In the genomic region with DNA sequence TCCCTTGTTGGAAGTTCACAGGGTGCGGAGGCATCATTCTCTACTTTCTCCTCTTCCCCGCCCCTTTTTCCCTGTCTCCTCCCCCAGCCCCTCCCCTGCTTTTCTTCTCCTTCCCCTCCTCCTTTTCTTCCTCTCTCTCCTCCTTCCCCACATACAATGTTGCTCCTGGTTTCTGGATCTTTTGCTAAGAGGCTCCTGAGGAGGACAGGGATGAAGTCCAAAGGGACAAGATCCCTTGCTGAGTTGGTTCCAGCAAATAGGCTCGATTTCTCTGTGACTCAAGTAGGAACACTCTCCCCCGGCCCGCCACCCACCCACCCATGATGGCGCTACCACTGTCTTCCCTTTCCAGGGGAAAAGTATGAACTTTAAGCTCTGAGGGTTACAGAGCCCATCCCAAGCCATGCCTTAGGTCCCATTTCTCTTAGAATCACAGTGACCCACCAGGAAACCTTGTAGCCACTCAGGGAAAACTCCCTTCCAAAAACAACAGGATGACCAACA, we compare ENCODE assay signal across 11 cellular contexts. TPM values are rescaled to one million over a fixed set of nuclear protein-coding genes. Genes with fewer than 3 reads are reported as not detected.
DNase-seq lines count a peak whose midpoint lies in the region; ATAC-seq and TF ChIP-seq lines count a peak whose summit lies in the region.
"Had no signal": no experiment of that assay in that cellular context is flagged by ENCODE, and none has a peak within 500 bp of the region (broad histone marks: within the 10 kb centered on the region; RNA-seq: fewer than 3 reads in every experiment).

No MANE protein-coding gene starts in this region.

- no peak overlapping the region for H3K23ac ChIP-seq in IMR-90 (ENCODE audit: low read depth, low read length)

- H3K9me3 ChIP-seq in CD4-positive, alpha-beta memory T cell (ENCODE audit: control insufficient read depth in 1 of 2, low read length in 2 of 2) = no peaks in the 10 kb centered on the region
- H3K9me3 ChIP-seq in IMR-90 (ENCODE audit: control insufficient read depth, insufficient read depth, low read length) = no peaks in the 10 kb centered on the region

- H3K27ac ChIP-seq in CD4-positive, alpha-beta memory T cell (ENCODE audit: low read depth, low read length) = no peak overlapping the region
- H3K27ac ChIP-seq in IMR-90 (ENCODE audit: insufficient read depth, low read length) = no peak overlapping the region

- ATAC-seq in IMR-90 (ENCODE audit: low read depth) = no peak
- ATAC-seq in central memory CD8-positive, alpha-beta T cell (replicated peaks; ENCODE audit: extremely low read depth, poor library complexity, severe bottlenecking) = no peak
- ATAC-seq in natural killer cell = no peak
- ATAC-seq in sciatic nerve = no peak

- H3K14ac ChIP-seq in IMR-90 (replicated peaks; ENCODE audit: low read depth, low read length) = no peak overlapping the region

- WGBS in IMR-90 (ENCODE audit: extremely low coverage in 2 of 2, insufficient read length in 1 of 2), 2 experiments = no CpG with 5 or more reads among the region's 6 CpGs

- no peak for TF ChIP-seq RAD21 in IMR-90 (IDR thresholded peaks at IDR 0.05; ENCODE audit: low read length)

- H2BK20ac ChIP-seq in IMR-90 (ENCODE audit: low read depth, low read length) = no peak overlapping the region

- no peak overlapping the region for H2BK5ac ChIP-seq in IMR-90 (ENCODE audit: low read depth, low read length, poor library complexity, severe bottlenecking)

- H2AK9ac ChIP-seq in IMR-90 (replicated peaks; ENCODE audit: low read depth, low read length, poor library complexity) = no peak overlapping the region

- peaks cover 11 to 30% (median 21%) of the 10 kb centered on the region in 4 donors for H3K4me1 Mint-ChIP-seq in CD4-positive, alpha-beta memory T cell
- peaks cover 21% of the 10 kb centered on the region for H3K4me1 Mint-ChIP-seq in central memory CD8-positive, alpha-beta T cell
- peaks cover 18 to 24% of the 10 kb centered on the region in 2 donors for H3K4me1 Mint-ChIP-seq in natural killer cell

- CTCF ChIA-PET in CD4-positive, alpha-beta memory T cell (lab: Charles Lee; ENCODE audit: partially characterized antibody) = interaction anchor here (1.2 to 4.0 kb wide), 2 partner anchors 39 to 50 kb away, joined by 3 to 22 read pairs; a partner anchor contains a TSS
- CTCF ChIA-PET in IMR-90 (lab: Yijun Ruan, JAX) = no interaction called here

- TF ChIP-seq POLR2A in IMR-90 (IDR thresholded peaks at IDR 0.05; ENCODE audit: low read depth, low read length) = no peak

- no peak overlapping the region for H2BK15ac ChIP-seq in IMR-90 (ENCODE audit: low read depth, low read length)

- no peak overlapping the region for H3K56ac ChIP-seq in IMR-90 (ENCODE audit: extremely low read depth, insufficient read depth, low read length)

- H2BK120ac ChIP-seq in IMR-90 (ENCODE audit: low read depth, low read length) = no peak overlapping the region

- H3K9me3 Mint-ChIP-seq in CD4-positive, alpha-beta memory T cell = no peaks in the 10 kb centered on the region
- no peaks in the 10 kb centered on the region for H3K9me3 Mint-ChIP-seq in central memory CD8-positive, alpha-beta T cell
- H3K9me3 Mint-ChIP-seq in natural killer cell = no peaks in the 10 kb centered on the region

- H3K36me3 Mint-ChIP-seq in CD4-positive, alpha-beta memory T cell = peaks cover 0 to 3% of the 10 kb centered on the region in 2 donors
- peaks cover 17% of the 10 kb centered on the region for H3K36me3 Mint-ChIP-seq in central memory CD8-positive, alpha-beta T cell (ENCODE audit: insufficient read depth)
- H3K36me3 Mint-ChIP-seq in natural killer cell = no peaks in the 10 kb centered on the region
- H3K36me3 Mint-ChIP-seq: activated naive CD8-positive, alpha-beta T cell had no signal

- dilution Hi-C loops in IMR-90 (cut with HindIII; ENCODE audit: low sequenced_read_pairs, unreplicated experiment) = no loop called here

- H3K36me3 ChIP-seq in CD4-positive, alpha-beta memory T cell (ENCODE audit: insufficient read depth, low read length) = no peaks in the 10 kb centered on the region
- H3K36me3 ChIP-seq in IMR-90 (ENCODE audit: control insufficient read depth, insufficient read depth, low read length) = no peaks in the 10 kb centered on the region

- H3K18ac ChIP-seq in IMR-90 (ENCODE audit: low read depth, low read length) = no peak overlapping the region

- no peak for DNase-seq in CD4-positive, alpha-beta memory T cell
- no peak for DNase-seq in IMR-90
- DNase-seq in central memory CD8-positive, alpha-beta T cell (ENCODE audit: low spot score in 2 of 2) = no peak
- no peak for DNase-seq in natural killer cell
- no peak for DNase-seq in globus pallidus (ENCODE audit: low spot score)
- DNase-seq in sciatic nerve (ENCODE audit: low spot score) = no peak
- DNase-seq in epidermal melanocyte (ENCODE audit: insufficient read length, low spot score) = no peak
- DNase-seq in RPMI8226 = no peak

- H3K4me1 ChIP-seq in CD4-positive, alpha-beta memory T cell (ENCODE audit: insufficient read depth, low read length) = peaks cover 32% of the 10 kb centered on the region
- peaks cover 12% of the 10 kb centered on the region for H3K4me1 ChIP-seq in IMR-90 (ENCODE audit: control insufficient read depth, insufficient read depth, low read length)

- no peak overlapping the region; a peak in 1 of 4 replicates for H4K8ac ChIP-seq in IMR-90 (ENCODE audit: low read depth in 2 of 2, low read length in 2 of 2)

- peaks cover 0 to 1% of the 10 kb centered on the region in 2 donors for H3K27me3 Mint-ChIP-seq in CD4-positive, alpha-beta memory T cell
- H3K27me3 Mint-ChIP-seq in central memory CD8-positive, alpha-beta T cell = no peaks in the 10 kb centered on the region
- no peaks in the 10 kb centered on the region for H3K27me3 Mint-ChIP-seq in natural killer cell (ENCODE audit: low read depth in 2 of 2)
- H3K27me3 Mint-ChIP-seq: activated naive CD8-positive, alpha-beta T cell had no signal

- TF ChIP-seq CTCF in IMR-90 (conservative IDR thresholded peaks at IDR 0.05; ENCODE audit: low read depth, low read length) (no peak), natural killer cell (IDR thresholded peaks at IDR 0.05) (no peak)

- in situ Hi-C loops in IMR-90 (cut with MboI; ENCODE audit: low sequenced_read_pairs) = no loop called here

- H3K4ac ChIP-seq in IMR-90 (ENCODE audit: low read depth, low read length) = no peak overlapping the region

- no peaks in the 10 kb centered on the region for H4K20me1 ChIP-seq in IMR-90 (ENCODE audit: insufficient read depth, low read length)

- H3K27me3 ChIP-seq in CD4-positive, alpha-beta memory T cell (ENCODE audit: insufficient read depth, low read length) = no peaks in the 10 kb centered on the region
- H3K27me3 ChIP-seq in IMR-90 (ENCODE audit: control insufficient read depth, insufficient read depth, low read length) = peaks cover 4% of the 10 kb centered on the region; the same call in 1 of the 2 replicates

- no peak overlapping the region for H4K5ac ChIP-seq in IMR-90 (ENCODE audit: low read depth, low read length)

- no peak overlapping the region for H4K91ac ChIP-seq in IMR-90 (ENCODE audit: insufficient read depth, low read depth, low read length)

- H3K4me3 ChIP-seq in CD4-positive, alpha-beta memory T cell (ENCODE audit: low read length in 2 of 2) = no peak overlapping the region
- H3K4me3 ChIP-seq in IMR-90 (ENCODE audit: insufficient read depth, low read depth, low read length) = no peak overlapping the region

- intact Hi-C loops in CD4-positive, alpha-beta memory T cell (cut with micrococcal nuclease) = loop anchor here (10.0 kb wide), 1 partner anchor 1899 kb away; a partner anchor contains a TSS
- intact Hi-C loops in IMR-90 (cut with micrococcal nuclease) (no loop called here), natural killer cell (cut with micrococcal nuclease) (no loop called here), sciatic nerve (cut with DNase I) (no loop called here)

- H3K27ac Mint-ChIP-seq in CD4-positive, alpha-beta memory T cell = peak overlapping the region in 2 of 7 donors; percentile 42 to 58
- no peak overlapping the region for H3K27ac Mint-ChIP-seq in central memory CD8-positive, alpha-beta T cell (ENCODE audit: low read depth)
- H3K27ac Mint-ChIP-seq in natural killer cell = peak overlapping the region in 1 of 2 donors; percentile 75
- H3K27ac Mint-ChIP-seq: activated naive CD8-positive, alpha-beta T cell had no signal

- H3K79me1 ChIP-seq in IMR-90 (ENCODE audit: low read depth in 1 of 2, low read length in 2 of 2) = peaks cover 6 to 13% of the 10 kb centered on the region in 2 experiments; a peak in 2 of 4 replicates

- H3K4me3 Mint-ChIP-seq in CD4-positive, alpha-beta memory T cell = peak overlapping the region in 5 of 8 donors; percentile 32 to 87 (median 70)
- H3K4me3 Mint-ChIP-seq in central memory CD8-positive, alpha-beta T cell = peak overlapping the region; percentile 28
- peak overlapping the region; percentile 81 for H3K4me3 Mint-ChIP-seq in natural killer cell

- BruUV-seq in IMR-90 (replicated peaks; lab: Mats Ljungman, UMichigan) = no TSS peak

- no peak overlapping the region for H2AK5ac ChIP-seq in IMR-90 (ENCODE audit: low read depth, low read length)

- no peak overlapping the region for H3K4me2 ChIP-seq in IMR-90 (ENCODE audit: low read depth, low read length)

- POLR2A ChIA-PET in CD4-positive, alpha-beta memory T cell (lab: Charles Lee; ENCODE audit: partially characterized antibody) = interaction anchor here (1.0 to 4.6 kb wide), 2 partner anchors 43 to 51 kb away, joined by 3 to 43 read pairs; a partner anchor contains a TSS
- POLR2A ChIA-PET in IMR-90 (lab: Charles Lee; ENCODE audit: unreplicated experiment) = no interaction called here

- H3K9me1 ChIP-seq in IMR-90 (ENCODE audit: insufficient read depth, low read length) = peaks cover 4% of the 10 kb centered on the region; the same call in 1 of the 2 replicates

- peak overlapping the region; percentile 93 for H2AFZ ChIP-seq in IMR-90 (replicated peaks; ENCODE audit: low read length, poor library complexity)

- no peak overlapping the region for H3K9ac ChIP-seq in IMR-90 (ENCODE audit: low read depth, low read length)

RNA-seq across cellular contexts. Expression of a gene that starts 0.9 kb away (rescaled TPM):
- 10 to 100 TPM; 12.2 to 15.7 TPM for total RNA-seq in CD4-positive, alpha-beta memory T cell
- 10 to 100 TPM in 1 of 2 donors, 1 to 10 TPM in 1; 8.2 to 17.6 TPM for polyA plus RNA-seq in CD4-positive, alpha-beta memory T cell
- 4.4 and 4.5 TPM in 2 replicates for total RNA-seq in IMR-90 (2012; rRNA removed)
- 4.7 and 4.9 TPM in 2 replicates for polyA plus RNA-seq in IMR-90 (2012; rRNA removed)
- 3.7 and 4.9 TPM in 2 replicates for polyA plus RNA-seq in IMR-90 (2012; cell fraction: cytosol; rRNA removed)
- polyA plus RNA-seq in IMR-90 (2012; cell fraction: nucleus; rRNA removed; ENCODE audit: low replicate concordance) = 8.0 and 14.7 TPM in 2 replicates
- total RNA-seq in natural killer cell = 10 to 100 TPM; 56.0 to 66.7 (median 66.2) TPM
- 35.5 TPM for total RNA-seq in sciatic nerve

RNA-seq across cellular contexts. Expression of a gene that starts 10.9 kb away (rescaled TPM):
- total RNA-seq in CD4-positive, alpha-beta memory T cell = not detected
- polyA plus RNA-seq in CD4-positive, alpha-beta memory T cell = not detected
- not detected in 2 replicates for total RNA-seq in IMR-90 (2012; rRNA removed)
- not detected in 2 replicates for polyA plus RNA-seq in IMR-90 (2012; rRNA removed)
- polyA plus RNA-seq in IMR-90 (2012; cell fraction: cytosol; rRNA removed) = not detected in 2 replicates
- not detected in 2 replicates for polyA plus RNA-seq in IMR-90 (2012; cell fraction: nucleus; rRNA removed; ENCODE audit: low replicate concordance)
- not detected for total RNA-seq in natural killer cell
- 0.27 TPM for total RNA-seq in sciatic nerve
- total RNA-seq: dermis microvascular lymphatic vessel endothelial cell, NCI-H460 had no signal

RNA-seq across cellular contexts. Expression of a gene that starts 43.4 kb away (rescaled TPM):
- total RNA-seq in CD4-positive, alpha-beta memory T cell = 1 to 10 TPM; 8.9 to 10.0 TPM
- polyA plus RNA-seq in CD4-positive, alpha-beta memory T cell = 1 to 10 TPM; 2.2 to 2.8 TPM
- total RNA-seq in IMR-90 (2012; rRNA removed) = 0.28 and 0.54 TPM in 2 replicates
- polyA plus RNA-seq in IMR-90 (2012; rRNA removed) = 3.8 and 4.3 TPM in 2 replicates
- polyA plus RNA-seq in IMR-90 (2012; cell fraction: cytosol; rRNA removed) = 2.6 and 3.8 TPM in 2 replicates
- 11.0 and 15.2 TPM in 2 replicates for polyA plus RNA-seq in IMR-90 (2012; cell fraction: nucleus; rRNA removed; ENCODE audit: low replicate concordance)
- total RNA-seq in natural killer cell = 1 to 10 TPM; 4.5 to 5.7 (median 5.4) TPM
- total RNA-seq in sciatic nerve = 6.5 TPM

RNA-seq across cellular contexts. Expression of a gene that starts 44.3 kb away (rescaled TPM):
- total RNA-seq in CD4-positive, alpha-beta memory T cell = not detected
- not detected for polyA plus RNA-seq in CD4-positive, alpha-beta memory T cell
- total RNA-seq in IMR-90 (2012; rRNA removed) (not detected in 2 replicates), natural killer cell (not detected), sciatic nerve (9.0 TPM)
- 0.72 and 0.99 TPM in 2 replicates for polyA plus RNA-seq in IMR-90 (2012; rRNA removed)
- 0.24 and 0.64 TPM in 2 replicates for polyA plus RNA-seq in IMR-90 (2012; cell fraction: cytosol; rRNA removed)
- 8.3 and 34.1 TPM in 2 replicates for polyA plus RNA-seq in IMR-90 (2012; cell fraction: nucleus; rRNA removed; ENCODE audit: low replicate concordance)

RNA-seq across cellular contexts. Expression of a gene that starts 51.2 kb away (rescaled TPM):
- 100 to 1,000 TPM; 118 to 126 TPM for total RNA-seq in CD4-positive, alpha-beta memory T cell
- 100 to 1,000 TPM; 301 to 353 TPM for polyA plus RNA-seq in CD4-positive, alpha-beta memory T cell
- total RNA-seq in IMR-90 (2012; rRNA removed) (120 and 128 TPM in 2 replicates), natural killer cell (100 to 1,000 TPM in 1 of 3 donors, 10 to 100 TPM in 2; 95.0 to 109 (median 96.6) TPM), sciatic nerve (97.3 TPM)
- 204 and 227 TPM in 2 replicates for polyA plus RNA-seq in IMR-90 (2012; rRNA removed)
- polyA plus RNA-seq in IMR-90 (2012; cell fraction: cytosol; rRNA removed) = 153 and 242 TPM in 2 replicates
- polyA plus RNA-seq in IMR-90 (2012; cell fraction: nucleus; rRNA removed; ENCODE audit: low replicate concordance) = 16.5 and 124 TPM in 2 replicates

Comparison
In these comparisons a context has a peak if more than half of its experiments do, and no peak if none do; other contexts are left out.
1. H3K4me3 Mint-ChIP-seq: peak in every context shown above with its lines; median percentile 81 in natural killer cell; 70 in CD4-positive, alpha-beta memory T cell; 28 in central memory CD8-positive, alpha-beta T cell.